Comparison of ENCODE assay signal across 9 cellular contexts in the genomic region with DNA sequence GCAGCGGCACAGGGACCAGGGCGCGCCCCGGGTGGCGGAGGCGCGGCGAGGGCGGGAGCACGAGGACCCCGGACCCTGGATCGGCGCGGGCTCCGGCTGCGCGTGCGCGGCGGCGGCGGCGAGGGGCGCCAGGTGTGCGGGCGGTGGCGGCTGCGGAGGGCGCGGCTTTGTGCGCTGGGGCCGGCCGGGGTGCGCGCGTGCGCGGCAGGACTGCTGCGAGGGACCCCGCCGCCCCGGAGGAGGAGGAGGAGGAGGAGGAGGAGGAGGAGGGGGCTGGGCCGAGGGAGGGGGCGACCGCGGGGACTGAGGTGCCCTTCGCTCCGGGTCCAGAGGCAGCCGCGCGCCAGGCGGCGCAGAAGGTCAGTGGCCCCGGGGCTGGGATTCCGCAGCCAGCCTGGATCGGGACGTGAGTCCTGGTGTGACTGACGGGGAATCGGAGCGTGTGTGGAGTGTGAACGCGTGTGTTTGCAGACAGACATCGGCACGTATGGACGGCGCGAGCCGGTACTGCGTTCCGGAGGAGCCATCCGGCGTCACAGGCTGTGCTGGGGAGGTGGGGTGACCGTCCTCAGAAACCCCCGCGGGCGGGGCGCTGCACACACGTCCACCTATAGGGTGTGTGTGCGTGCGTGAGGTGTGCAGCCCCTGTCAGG. TPM values are rescaled to one million over a fixed set of nuclear protein-coding genes. Genes with fewer than 3 reads are reported as not detected.
DNase-seq lines count a peak whose midpoint lies in the region; ATAC-seq and FAIRE-seq lines count a peak whose summit lies in the region.
"Had no signal": no experiment of that assay in that cellular context is flagged by ENCODE, and none has a peak within 500 bp of the region (broad histone marks: within the 10 kb centered on the region; RNA-seq: fewer than 3 reads in every experiment).

No MANE protein-coding gene starts in this region.

- H3K9me3 Mint-ChIP-seq in activated CD4-positive, alpha-beta T cell treated with anti-CD3 and anti-CD28 coated beads, Interleukin-2, amount 10 ng/mL, durations not matched to agents 7 days and 5 days, result no peaks in the 10 kb centered on the region
- no peaks in the 10 kb centered on the region for H3K9me3 Mint-ChIP-seq in stimulated activated naive B cell treated with anti-CD40 and anti-IgM and Interleukin-4, amounts not matched to agents 10 μg/mL and 1 μg/mL and 100 μg/mL, for 72 hours

- POLR2A ChIA-PET in activated CD4-positive, alpha-beta T cell treated with anti-CD3 and anti-CD28 coated beads, Interleukin-2, amount 10 ng/mL, durations not matched to agents 7 days and 5 days (lab: Charles Lee), result no interaction called here

- intact Hi-C loops in right cardiac atrium (cut with DNase I), result no loop called here

- ATAC-seq in right cardiac atrium, result no peak
- peak; percentile 62 to 67 for ATAC-seq in stimulated activated naive B cell treated with anti-CD40 and anti-IgM and Interleukin-4, amounts not matched to agents 10 μg/mL and 1 μg/mL and 100 μg/mL, for 72 hours (replicated peaks)
- no peak for ATAC-seq in HG03139 (IDR thresholded peaks at IDR 0.05; ENCODE audit: unreplicated experiment)
- ATAC-seq in HG02970 (IDR thresholded peaks at IDR 0.05; ENCODE audit: low FRiP score, unreplicated experiment), result no peak

- CTCF ChIA-PET in activated CD4-positive, alpha-beta T cell treated with anti-CD3 and anti-CD28 coated beads, Interleukin-2, amount 10 ng/mL, durations not matched to agents 7 days and 5 days (lab: Charles Lee), result interaction anchor here (0.7 to 2.3 kb wide), 2 partner anchors 9 to 38 kb away, joined by 3 to 8 read pairs; no protein-coding TSS in a partner anchor

- peaks cover 5% of the 10 kb centered on the region for H3K4me1 Mint-ChIP-seq in activated CD4-positive, alpha-beta T cell treated with anti-CD3 and anti-CD28 coated beads, Interleukin-2, amount 10 ng/mL, durations not matched to agents 7 days and 5 days
- peaks cover 16 to 18% of the 10 kb centered on the region in 2 donors for H3K4me1 Mint-ChIP-seq in stimulated activated naive B cell treated with anti-CD40 and anti-IgM and Interleukin-4, amounts not matched to agents 10 μg/mL and 1 μg/mL and 100 μg/mL, for 72 hours

- no peaks in the 10 kb centered on the region for H3K27me3 ChIP-seq in right cardiac atrium (ENCODE audit: control insufficient read depth, insufficient read depth)

- H3K27me3 Mint-ChIP-seq in activated CD4-positive, alpha-beta T cell treated with anti-CD3 and anti-CD28 coated beads, Interleukin-2, amount 10 ng/mL, durations not matched to agents 7 days and 5 days, result peaks cover 61% of the 10 kb centered on the region
- peaks cover 70 to 72% of the 10 kb centered on the region in 2 donors for H3K27me3 Mint-ChIP-seq in stimulated activated naive B cell treated with anti-CD40 and anti-IgM and Interleukin-4, amounts not matched to agents 10 μg/mL and 1 μg/mL and 100 μg/mL, for 72 hours

- no peaks in the 10 kb centered on the region for H3K36me3 Mint-ChIP-seq in activated CD4-positive, alpha-beta T cell treated with anti-CD3 and anti-CD28 coated beads, Interleukin-2, amount 10 ng/mL, durations not matched to agents 7 days and 5 days (ENCODE audit: low read depth)
- H3K36me3 Mint-ChIP-seq in stimulated activated naive B cell treated with anti-CD40 and anti-IgM and Interleukin-4, amounts not matched to agents 10 μg/mL and 1 μg/mL and 100 μg/mL, for 72 hours, result no peaks in the 10 kb centered on the region

- under 1% methylated on average over 78 of the region's 80 CpGs for WGBS in right cardiac atrium

- no peaks in the 10 kb centered on the region for H3K9me3 ChIP-seq in right cardiac atrium (ENCODE audit: control insufficient read depth, low read length)

- DNase-seq in activated CD4-positive, alpha-beta T cell treated with anti-CD3 and anti-CD28 coated beads, Interleukin-2, amount 10 ng/mL, durations not matched to agents 7 days and 5 days, result no peak
- DNase-seq in activated CD4-positive, alpha-beta T cell treated with anti-CD3 and anti-CD28 coated beads for 1 hour, result no peak
- DNase-seq in SHP77 (lab: John Stamatoyannopoulos, UW) (peak; percentile 46 to 63), right cardiac atrium (no peak), GM19239 (ENCODE audit: insufficient read length, low spot score) (no peak)
- DNase-seq in stimulated activated naive B cell treated with anti-CD40 and anti-IgM and Interleukin-4, amounts not matched to agents 10 μg/mL and 1 μg/mL and 100 μg/mL, for 72 hours, result no peak

- FAIRE-seq in GM19239 (lab: Jason Lieb, UNC), result no peak

- peak overlapping the region; percentile 52 for H3K4me3 ChIP-seq in right cardiac atrium (ENCODE audit: low read length)

- H3K27ac Mint-ChIP-seq in activated CD4-positive, alpha-beta T cell treated with anti-CD3 and anti-CD28 coated beads, Interleukin-2, amount 10 ng/mL, durations not matched to agents 7 days and 5 days, result no peak overlapping the region
- H3K27ac Mint-ChIP-seq in stimulated activated naive B cell treated with anti-CD40 and anti-IgM and Interleukin-4, amounts not matched to agents 10 μg/mL and 1 μg/mL and 100 μg/mL, for 72 hours, result peak overlapping the region; percentile 56

- no peaks in the 10 kb centered on the region for H3K4me1 ChIP-seq in right cardiac atrium (ENCODE audit: control insufficient read depth, insufficient read depth, low read length)

- peak overlapping the region; percentile 34 for H3K4me3 Mint-ChIP-seq in activated CD4-positive, alpha-beta T cell treated with anti-CD3 and anti-CD28 coated beads, Interleukin-2, amount 10 ng/mL, durations not matched to agents 7 days and 5 days
- H3K4me3 Mint-ChIP-seq in stimulated activated naive B cell treated with anti-CD40 and anti-IgM and Interleukin-4, amounts not matched to agents 10 μg/mL and 1 μg/mL and 100 μg/mL, for 72 hours, result peak overlapping the region; percentile 50 to 73

- no peak overlapping the region for H3K27ac ChIP-seq in right cardiac atrium (ENCODE audit: low read length)

RNA-seq across cellular contexts. Expression of a gene that starts 19.5 kb away (rescaled TPM):
- total RNA-seq in activated CD4-positive, alpha-beta T cell treated with anti-CD3 and anti-CD28 coated beads, Interleukin-2, amount 10 ng/mL, durations not matched to agents 7 days and 5 days, result 10 to 100 TPM; 27.8 to 37.3 TPM
- 10 to 100 TPM; 35.1 to 62.1 (median 51.3) TPM for total RNA-seq in right cardiac atrium
- polyA plus RNA-seq in right cardiac atrium, result 29.7 TPM

RNA-seq across cellular contexts. Expression of a gene that starts 27.3 kb away (rescaled TPM):
- under 1 TPM in 1 of 2 experiments, not detected in 1; 0.08 TPM for total RNA-seq in activated CD4-positive, alpha-beta T cell treated with anti-CD3 and anti-CD28 coated beads, Interleukin-2, amount 10 ng/mL, durations not matched to agents 7 days and 5 days
- under 1 TPM in 3 of 4 donors, not detected in 1; 0.15 to 0.40 (median 0.26) TPM for total RNA-seq in right cardiac atrium
- polyA plus RNA-seq in right cardiac atrium, result 0.20 TPM
- total RNA-seq: subcutaneous adipose tissue had no signal

Comparison
In these comparisons a context has a peak if more than half of its experiments do, and no peak if none do; other contexts are left out.
1. DNase-seq: peak in SHP77 (2 of 2); none in activated CD4-positive, alpha-beta T cell treated with anti-CD3 and anti-CD28 coated beads, Interleukin-2, amount 10 ng/mL, durations not matched to agents 7 days and 5 days (single experiment), activated CD4-positive, alpha-beta T cell treated with anti-CD3 and anti-CD28 coated beads for 1 hour (single experiment), right cardiac atrium (0 of 3), stimulated activated naive B cell treated with anti-CD40 and anti-IgM and Interleukin-4, amounts not matched to agents 10 μg/mL and 1 μg/mL and 100 μg/mL, for 72 hours (single experiment) and GM19239 (single experiment).
2. ATAC-seq: peak in stimulated activated naive B cell treated with anti-CD40 and anti-IgM and Interleukin-4, amounts not matched to agents 10 μg/mL and 1 μg/mL and 100 μg/mL, for 72 hours (2 of 2); none in right cardiac atrium (0 of 2), HG03139 (single experiment) and HG02970 (single experiment).